8 cellular contexts compared by ENCODE assay signal in genomic region chr10:110221044-110221720, GRCh38. TPM values are rescaled to one million over a fixed set of nuclear protein-coding genes. Genes with fewer than 3 reads are reported as not detected.
DNase-seq lines count a peak whose midpoint lies in the region; ATAC-seq, FAIRE-seq and TF ChIP-seq lines count a peak whose summit lies in the region.

No MANE protein-coding gene starts in this region.

- DNase-seq in GM23248 (no peak), GM19239 (ENCODE audit: insufficient read length, low spot score) (no peak), GM03348 (ENCODE audit: low spot score) (no peak), NCI-H2171 treated with DMSO at 0.1 percent for 48 hours (lab: John Stamatoyannopoulos, UW) (no peak)
- DNase-seq in activated CD4-positive, alpha-beta memory T cell treated with anti-CD3 and anti-CD28 coated beads, Interleukin-2, amount 10 ng/mL, durations not matched to agents 7 days and 5 days, result no peak
- no peak for DNase-seq in stimulated activated CD4-positive, alpha-beta T cell treated with anti-CD3 and anti-CD28 coated beads, Interleukin-1b, Interleukin-23, amount 100 ng/mL, for 48 hours

- H3K9me3 ChIP-seq in GM23248 (ENCODE audit: low read depth), result no peaks in the 10 kb centered on the region
- no peaks in the 10 kb centered on the region for H3K9me3 ChIP-seq in gastroesophageal sphincter
- no peaks in the 10 kb centered on the region for H3K9me3 ChIP-seq in skeletal muscle satellite cell (replicated peaks; ENCODE audit: low read length)

- no peaks in the 10 kb centered on the region for H3K9me2 ChIP-seq in GM23248 (ENCODE audit: insufficient read depth)

- POLR2A ChIA-PET in activated CD4-positive, alpha-beta memory T cell treated with anti-CD3 and anti-CD28 coated beads, Interleukin-2, amount 10 ng/mL, durations not matched to agents 7 days and 5 days (lab: Charles Lee), result interaction anchor here (0.6 to 9.1 kb wide), 10 partner anchors 11 to 347 kb away, joined by 3 to 222 read pairs (median 4); partner anchors contain the start of genes MXI1, SMC3 and SMNDC1

- no peak for TF ChIP-seq POLR2A in gastroesophageal sphincter (IDR thresholded peaks at IDR 0.05)

- no peak for TF ChIP-seq CTCF in gastroesophageal sphincter (IDR thresholded peaks at IDR 0.05)

- ATAC-seq in gastroesophageal sphincter, result no peak

- no peaks in the 10 kb centered on the region for H4K20me1 ChIP-seq in GM23248 (ENCODE audit: insufficient read depth)

- no peak for FAIRE-seq in GM19239 (lab: Jason Lieb, UNC)

- no peaks in the 10 kb centered on the region for H3K36me3 ChIP-seq in GM23248 (ENCODE audit: low read depth)
- H3K36me3 ChIP-seq in gastroesophageal sphincter, result no peaks in the 10 kb centered on the region
- no peaks in the 10 kb centered on the region for H3K36me3 ChIP-seq in skeletal muscle satellite cell (ENCODE audit: insufficient read depth, low read length)

- H3K27ac Mint-ChIP-seq in activated CD4-positive, alpha-beta memory T cell treated with anti-CD3 and anti-CD28 coated beads, Interleukin-2, amount 10 ng/mL, durations not matched to agents 7 days and 5 days, result peak overlapping the region; percentile 75

- H3K4me3 Mint-ChIP-seq in activated CD4-positive, alpha-beta memory T cell treated with anti-CD3 and anti-CD28 coated beads, Interleukin-2, amount 10 ng/mL, durations not matched to agents 7 days and 5 days, result peak overlapping the region; percentile 66

- 81 to 91% methylated on average over 4 of the region's 4 CpGs for WGBS in GM23248 (ENCODE audit: low coverage in 1 of 2, low lambda C conversion rate in 2 of 2, missing lambda C conversion rate in 2 of 2), 2 experiments
- WGBS in gastroesophageal sphincter (ENCODE audit: low coverage in 1 of 2), 2 donors, result 65 to 68% methylated on average over 3 to 4 of the region's 4 CpGs

- H3K27me3 Mint-ChIP-seq in activated CD4-positive, alpha-beta memory T cell treated with anti-CD3 and anti-CD28 coated beads, Interleukin-2, amount 10 ng/mL, durations not matched to agents 7 days and 5 days, result no peaks in the 10 kb centered on the region

- H3K27ac ChIP-seq in GM23248 (peak overlapping the region; percentile 58), gastroesophageal sphincter (peak overlapping the region; percentile 92 to 99 (median 94))

- H3K79me2 ChIP-seq in GM23248 (ENCODE audit: insufficient read depth), result peaks cover 51% of the 10 kb centered on the region

- no peaks in the 10 kb centered on the region for H3K9me3 Mint-ChIP-seq in activated CD4-positive, alpha-beta memory T cell treated with anti-CD3 and anti-CD28 coated beads, Interleukin-2, amount 10 ng/mL, durations not matched to agents 7 days and 5 days

- H3K9ac ChIP-seq in GM23248 (peak overlapping the region; percentile 72), skeletal muscle satellite cell (ENCODE audit: low read depth, low read length) (peak overlapping the region; percentile 24)

- H3K4me1 ChIP-seq in GM23248 (ENCODE audit: insufficient read depth) (peaks cover 7% of the 10 kb centered on the region), gastroesophageal sphincter (peaks cover 6 to 74% (median 40%) of the 10 kb centered on the region in 3 donors), skeletal muscle satellite cell (ENCODE audit: control insufficient read depth, insufficient read depth, low read length) (peaks cover 16% of the 10 kb centered on the region)

- H3K4me2 ChIP-seq in GM23248 (ENCODE audit: unreplicated experiment), result peak overlapping the region; percentile 87
- peak overlapping the region; percentile 92 for H3K4me2 ChIP-seq in skeletal muscle satellite cell (ENCODE audit: low read length)

- peak overlapping the region; percentile 71 for H3K4me3 ChIP-seq in GM23248
- peak overlapping the region; percentile 33 to 43 for H3K4me3 ChIP-seq in gastroesophageal sphincter
- H3K4me3 ChIP-seq in skeletal muscle satellite cell (ENCODE audit: low read length), result peak overlapping the region; percentile 69

- H3K4me1 Mint-ChIP-seq in activated CD4-positive, alpha-beta memory T cell treated with anti-CD3 and anti-CD28 coated beads, Interleukin-2, amount 10 ng/mL, durations not matched to agents 7 days and 5 days, result peaks cover 77% of the 10 kb centered on the region

- H3F3A ChIP-seq in GM23248 (ENCODE audit: insufficient read depth), result peaks cover 24% of the 10 kb centered on the region; the same call in 1 of the 2 replicates

- peak overlapping the region; percentile 65 for H2AFZ ChIP-seq in GM23248

- in situ Hi-C loops in GM23248 (cut with MboI), result no loop called here

- no peaks in the 10 kb centered on the region for H3K27me3 ChIP-seq in GM23248 (replicated peaks; ENCODE audit: insufficient read depth)
- H3K27me3 ChIP-seq in gastroesophageal sphincter, result no peaks in the 10 kb centered on the region
- H3K27me3 ChIP-seq in skeletal muscle satellite cell (ENCODE audit: control insufficient read depth, insufficient read depth, low read length), result peaks cover under 1% of the 10 kb centered on the region

- TF ChIP-seq EP300 in gastroesophageal sphincter (IDR thresholded peaks at IDR 0.05), result no peak

- CTCF ChIA-PET in activated CD4-positive, alpha-beta memory T cell treated with anti-CD3 and anti-CD28 coated beads, Interleukin-2, amount 10 ng/mL, durations not matched to agents 7 days and 5 days (lab: Charles Lee), result interaction anchor here (0.7 to 10.1 kb wide), 11 partner anchors 11 to 337 kb away, joined by 3 to 179 read pairs (median 4); partner anchors contain the start of gene MXI1

- H3K36me3 Mint-ChIP-seq in activated CD4-positive, alpha-beta memory T cell treated with anti-CD3 and anti-CD28 coated beads, Interleukin-2, amount 10 ng/mL, durations not matched to agents 7 days and 5 days (ENCODE audit: low read depth), result peaks cover 10% of the 10 kb centered on the region

RNA-seq across cellular contexts. Expression of gene MXI1, which starts 13.8 kb away (rescaled TPM):
- 25.7 and 32.2 TPM in 2 replicates for total RNA-seq in GM23248 (2014; rRNA removed; shearing (Covaris generic))
- polyA plus RNA-seq in GM23248 (2016; fragmentation: Nextera tagmentation; extraction: Ambion mirVana), result 17.6 and 25.7 TPM in 2 replicates
- 10 to 100 TPM; 74.2 to 75.4 TPM for total RNA-seq in activated CD4-positive, alpha-beta memory T cell treated with anti-CD3 and anti-CD28 coated beads, Interleukin-2, amount 10 ng/mL, durations not matched to agents 7 days and 5 days
- total RNA-seq in gastroesophageal sphincter, result 100 to 1,000 TPM; 103 to 279 (median 218) TPM
- total RNA-seq in skeletal muscle satellite cell (2012; rRNA removed), result 11.7 and 15.3 TPM in 2 replicates
